In genomic region chr5:61055434-61056006, GRCh38 we compare ENCODE assay signal across 8 cellular contexts.
DNase-seq lines count a peak whose midpoint lies in the region; ATAC-seq and TF ChIP-seq lines count a peak whose summit lies in the region.

No MANE protein-coding gene starts in this region.

- peak overlapping the region; percentile 49 for H3K9ac ChIP-seq in SK-N-MC (ENCODE audit: insufficient read length)

- H3K27ac ChIP-seq in SK-N-MC (peak overlapping the region; percentile 64), prostate gland (no peak overlapping the region)

- no peak overlapping the region for H3K4me3 ChIP-seq in AG10803 (ENCODE audit: low read length)
- no peak overlapping the region for H3K4me3 ChIP-seq in SK-N-MC
- H3K4me3 ChIP-seq in fibroblast of mammary gland (ENCODE audit: control insufficient read depth, low read depth, low read length), result no peak overlapping the region
- no peak overlapping the region for H3K4me3 ChIP-seq in prostate gland

- no peaks in the 10 kb centered on the region for H3K9me3 ChIP-seq in SK-N-MC (ENCODE audit: low read depth, low read length)
- H3K9me3 ChIP-seq in prostate gland, result no peaks in the 10 kb centered on the region

- no peak overlapping the region for H3K4me3 Mint-ChIP-seq in T-helper 2 cell treated with Interferon-gamma antibody and Interleukin-4, amounts not matched to agents 5 μg/mL and 100 μg/mL, for 36 hours

- no peaks in the 10 kb centered on the region for H3K36me3 Mint-ChIP-seq in T-helper 2 cell treated with Interferon-gamma antibody and Interleukin-4, amounts not matched to agents 5 μg/mL and 100 μg/mL, for 36 hours (ENCODE audit: low read depth)

- no peaks in the 10 kb centered on the region for H3K4me1 ChIP-seq in prostate gland (replicated peaks)

- H3K27me3 ChIP-seq in prostate gland (replicated peaks; ENCODE audit: insufficient read depth), result no peaks in the 10 kb centered on the region

- no peak for TF ChIP-seq POLR2A in prostate gland (IDR thresholded peaks at IDR 0.05)

- H3K9me3 Mint-ChIP-seq in T-helper 2 cell treated with Interferon-gamma antibody and Interleukin-4, amounts not matched to agents 5 μg/mL and 100 μg/mL, for 36 hours, result no peaks in the 10 kb centered on the region

- no peaks in the 10 kb centered on the region for H3K4me1 Mint-ChIP-seq in T-helper 2 cell treated with Interferon-gamma antibody and Interleukin-4, amounts not matched to agents 5 μg/mL and 100 μg/mL, for 36 hours (ENCODE audit: low read depth)

- no peaks in the 10 kb centered on the region for H3K36me3 ChIP-seq in SK-N-MC (ENCODE audit: insufficient read depth, low read length)
- H3K36me3 ChIP-seq in prostate gland, result no peaks in the 10 kb centered on the region

- peak; percentile 69 for ATAC-seq in GM18498 (IDR thresholded peaks at IDR 0.05; ENCODE audit: unreplicated experiment)

- H3K27ac Mint-ChIP-seq in T-helper 2 cell treated with Interferon-gamma antibody and Interleukin-4, amounts not matched to agents 5 μg/mL and 100 μg/mL, for 36 hours, result no peak overlapping the region

- TF ChIP-seq CTCF in AG10803 (conservative IDR thresholded peaks at IDR 0.05; ENCODE audit: low read length) (peak; percentile 78), fibroblast of mammary gland (conservative IDR thresholded peaks at IDR 0.05; ENCODE audit: control insufficient read depth, insufficient read depth, low read depth, low read length) (peak; percentile 85), prostate gland (IDR thresholded peaks at IDR 0.05) (peak in 3 of 4 experiments; percentile 40 to 66 (median 63))

- DNase-seq in AG10803 (ENCODE audit: low read depth), result peak; percentile 58
- peak; percentile 46 for DNase-seq in MV-4-11 (lab: John Stamatoyannopoulos, UW)
- peak; percentile 73 for DNase-seq in SK-N-MC (ENCODE audit: low read depth, low spot score)
- peak; percentile 70 for DNase-seq in fibroblast of mammary gland (ENCODE audit: low read depth)
- no peak for DNase-seq in prostate gland (ENCODE audit: low spot score)
- DNase-seq in stimulated activated CD4-positive, alpha-beta T cell treated with anti-CD3 and anti-CD28 coated beads, Interleukin-15, amount 100 ng/mL, for 24 hours, result no peak
- DNase-seq in T-helper 2 cell treated with Interferon-gamma antibody and Interleukin-4, amounts not matched to agents 5 μg/mL and 100 μg/mL, for 36 hours (ENCODE audit: low spot score), result no peak

- no peaks in the 10 kb centered on the region for H3K27me3 Mint-ChIP-seq in T-helper 2 cell treated with Interferon-gamma antibody and Interleukin-4, amounts not matched to agents 5 μg/mL and 100 μg/mL, for 36 hours (ENCODE audit: low read depth)

- intact Hi-C loops in prostate gland (cut with DNase I), result loop anchor here (10.0 kb wide), 1 partner anchor 609 kb away; no protein-coding TSS in a partner anchor

Comparison
In these comparisons a context has a peak if more than half of its experiments do, and no peak if none do; other contexts are left out.
1. DNase-seq: peak in AG10803 (single experiment), MV-4-11 (single experiment), SK-N-MC (single experiment) and fibroblast of mammary gland (single experiment); none in prostate gland (single experiment), stimulated activated CD4-positive, alpha-beta T cell treated with anti-CD3 and anti-CD28 coated beads, Interleukin-15, amount 100 ng/mL, for 24 hours (single experiment) and T-helper 2 cell treated with Interferon-gamma antibody and Interleukin-4, amounts not matched to agents 5 μg/mL and 100 μg/mL, for 36 hours (single experiment).
2. Peak in every context shown above with its lines, with median percentiles within 50 percentile points of each other: CTCF ChIP-seq.